Comparison of ENCODE assay signal across 13 cellular contexts in the genomic region with DNA sequence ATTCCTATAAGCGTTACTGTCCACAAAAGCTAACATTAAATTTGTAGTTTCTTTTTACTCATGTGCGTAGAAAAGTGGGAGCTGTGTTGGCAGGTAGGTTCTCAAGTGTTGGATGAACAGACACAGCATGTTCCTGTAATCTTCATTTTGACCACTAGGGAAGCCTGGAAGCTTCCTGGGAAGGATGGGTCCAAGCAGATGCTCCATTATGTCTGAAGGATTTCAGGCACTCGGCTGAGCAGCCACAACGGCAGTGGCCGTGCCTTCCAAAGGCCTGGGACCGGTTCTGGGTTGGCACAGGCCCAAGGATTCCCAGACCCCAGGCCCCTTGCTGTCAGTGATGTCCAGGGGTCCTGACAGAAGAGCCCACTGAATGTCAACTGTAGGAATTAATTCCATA.
A peak's percentile ranks its signal among the peaks of the same experiment; 100 is the strongest.
DNase-seq lines count a peak whose midpoint lies in the region; ATAC-seq and TF ChIP-seq lines count a peak whose summit lies in the region.
"Had no signal": no experiment of that assay in that cellular context is flagged by ENCODE, and none has a peak within 500 bp of the region (broad histone marks: within the 10 kb centered on the region; RNA-seq: fewer than 3 reads in every experiment).

No MANE protein-coding gene starts in this region.

- DNase-seq in BJ (ENCODE audit: low read depth) (no peak), HFF-Myc (ENCODE audit: extremely low read depth, low read depth) (no peak), WERI-Rb-1 (peak; percentile 15), myocyte (ENCODE audit: low read depth) (peak; percentile 7), NCI-H1105 treated with DMSO at 0.1 percent for 48 hours (lab: John Stamatoyannopoulos, UW) (no peak), HCEC 1CT (no peak)
- DNase-seq: CD8-positive, alpha-beta T cell; KBM-7; left lung; NCI-H2081 had no signal

- POLR2A ChIA-PET in BJ (lab: Charles Lee): no interaction called here

- H3K4me3 ChIP-seq in BJ (ENCODE audit: low read depth, low read length): no peak overlapping the region
- H3K4me3 ChIP-seq in HFF-Myc (replicated peaks; ENCODE audit: low read depth, low read length): no peak overlapping the region
- no peak overlapping the region for H3K4me3 ChIP-seq in WERI-Rb-1 (ENCODE audit: low read depth, low read length)
- H3K4me3 ChIP-seq: left lung had no signal

- H3K27ac ChIP-seq in WERI-Rb-1: no peak overlapping the region
- H3K27ac ChIP-seq: left lung, neutrophil had no signal

- no peaks in the 10 kb centered on the region for H3K9me3 ChIP-seq in WERI-Rb-1 (ENCODE audit: severe bottlenecking)
- H3K9me3 ChIP-seq: left lung, neutrophil had no signal

- no peaks in the 10 kb centered on the region for H3K36me3 ChIP-seq in BJ (ENCODE audit: control insufficient read depth, insufficient read depth, low read length)
- H3K36me3 ChIP-seq in WERI-Rb-1: no peaks in the 10 kb centered on the region
- H3K36me3 ChIP-seq: left lung, neutrophil had no signal

- CTCF ChIA-PET in BJ (lab: Yijun Ruan, JAX): no interaction called here

- TF ChIP-seq CTCF in BJ (IDR thresholded peaks at IDR 0.05; ENCODE audit: insufficient read depth, low read depth, low read length) (0 out of 2 replicates have a peak, but pooled peaks have one; percentile 12), HFF-Myc (IDR thresholded peaks at IDR 0.05; ENCODE audit: low read depth, low read length, missing control alignments) (peak; percentile 28), WERI-Rb-1 (IDR thresholded peaks at IDR 0.05; ENCODE audit: low read depth, low read length) (peak; percentile 56)

- H3K27me3 ChIP-seq in BJ (ENCODE audit: control insufficient read depth, insufficient read depth, low read length) (peaks cover 8% of the 10 kb centered on the region), WERI-Rb-1 (ENCODE audit: insufficient read depth, low read depth, severe bottlenecking) (no peaks in the 10 kb centered on the region)
- H3K27me3 ChIP-seq: left lung, neutrophil had no signal

- ATAC-seq in HG03432 (IDR thresholded peaks at IDR 0.05; ENCODE audit: unreplicated experiment) (no peak), HG03280 (IDR thresholded peaks at IDR 0.05; ENCODE audit: unreplicated experiment) (no peak)
- ATAC-seq: CD8-positive, alpha-beta T cell; left lung had no signal

Comparison
In these comparisons a context has a peak if more than half of its experiments do, and no peak if none do; other contexts are left out.
1. DNase-seq: peak in WERI-Rb-1 (single experiment) and myocyte (single experiment); none in BJ (single experiment), HFF-Myc (single experiment), NCI-H1105 treated with DMSO at 0.1 percent for 48 hours (single experiment) and HCEC 1CT (single experiment).
2. Peak in every context shown above with its lines, with median percentiles within 50 percentile points of each other: CTCF ChIP-seq.